ENCODE assay signal across 24 cellular contexts in genomic region chr1:94656982-94657381, GRCh38.
"Had no signal": no experiment of that assay in that cellular context is flagged by ENCODE, and none has a peak within 500 bp of the region (broad histone marks: within the 10 kb centered on the region; RNA-seq: fewer than 3 reads in every experiment).

No MANE protein-coding gene starts in this region.

- H3K27ac ChIP-seq: lower lobe of right lung, suprapubic skin, transverse colon had no signal

- DNase-seq: activated CD4-positive, CD25-positive, alpha-beta regulatory T cell treated with anti-CD3 and anti-CD28 coated beads, Interleukin-2, amount 50 U/mL, for 72 hours; activated CD8-positive, alpha-beta memory T cell treated with anti-CD3 and anti-CD28 coated beads for 24 hours; activated CD8-positive, alpha-beta memory T cell treated with anti-CD3 and anti-CD28 coated beads, Interleukin-2, amount 50 U/mL, for 48 hours; activated effector memory CD4-positive, alpha-beta T cell treated with Interleukin-2 at 50 U/mL for 16 hours; activated naive CD4-positive, alpha-beta T cell treated with anti-CD3 and anti-CD28 coated beads, Interleukin-2, amount 10 ng/mL, durations not matched to agents 7 days and 5 days; activated naive CD8-positive, alpha-beta T cell treated with anti-CD3 and anti-CD28 coated beads, Interleukin-2, amount 50 U/mL, for 24 hours; activated T-cell treated with anti-CD3 and anti-CD28 coated beads, Interleukin-2, amount 50 U/mL, for 48 hours; anterior cingulate cortex; central memory CD4-positive, alpha-beta T cell; cortex of kidney; effector CD4-positive, alpha-beta T cell; left colon; lower lobe of right lung; nephron progenitor cell; occipital lobe; posterior cingulate gyrus; retina; stimulated activated naive CD8-positive, alpha-beta T cell treated with anti-CD3 and anti-CD28 coated beads, Interleukin-15, amount 100 ng/mL, for 72 hours; T1000; transverse colon had no signal

- H3K4me1 ChIP-seq: suprapubic skin had no signal

- H3K27me3 Mint-ChIP-seq: brain; stimulated activated naive CD8-positive, alpha-beta T cell treated with anti-CD3 and anti-CD28 coated beads, Interleukin-15, amount 100 ng/mL, for 72 hours had no signal

- H3K4me1 Mint-ChIP-seq: activated naive CD4-positive, alpha-beta T cell treated with anti-CD3 and anti-CD28 coated beads, Interleukin-2, amount 10 ng/mL, durations not matched to agents 7 days and 5 days; activated naive CD8-positive, alpha-beta T cell treated with anti-CD3 and anti-CD28 coated beads, Interleukin-2, amount 50 U/mL, for 24 hours; stimulated activated naive CD8-positive, alpha-beta T cell treated with anti-CD3 and anti-CD28 coated beads, Interleukin-15, amount 100 ng/mL, for 72 hours had no signal

- ATAC-seq: activated naive CD8-positive, alpha-beta T cell treated with anti-CD3 and anti-CD28 coated beads, Interleukin-2, amount 50 U/mL, for 24 hours; left colon; lower lobe of right lung; stimulated activated naive CD8-positive, alpha-beta T cell treated with anti-CD3 and anti-CD28 coated beads, Interleukin-15, amount 100 ng/mL, for 72 hours had no signal

- H3K27me3 ChIP-seq: esophagus muscularis mucosa, suprapubic skin, transverse colon had no signal

- H3K36me3 Mint-ChIP-seq: activated naive CD4-positive, alpha-beta T cell treated with anti-CD3 and anti-CD28 coated beads, Interleukin-2, amount 10 ng/mL, durations not matched to agents 7 days and 5 days; brain; mesothelial cell of epicardium had no signal

- H3K9me3 ChIP-seq: esophagus muscularis mucosa, lower lobe of right lung, suprapubic skin, transverse colon had no signal

- H3K36me3 ChIP-seq: esophagus muscularis mucosa, lower lobe of right lung, suprapubic skin, transverse colon had no signal

- H3K9me3 Mint-ChIP-seq: activated naive CD4-positive, alpha-beta T cell treated with anti-CD3 and anti-CD28 coated beads, Interleukin-2, amount 10 ng/mL, durations not matched to agents 7 days and 5 days; activated naive CD8-positive, alpha-beta T cell treated with anti-CD3 and anti-CD28 coated beads, Interleukin-2, amount 50 U/mL, for 24 hours; brain; mesothelial cell of epicardium; nephron progenitor cell; stimulated activated naive CD8-positive, alpha-beta T cell treated with anti-CD3 and anti-CD28 coated beads, Interleukin-15, amount 100 ng/mL, for 72 hours had no signal

- H3K4me3 Mint-ChIP-seq: activated naive CD4-positive, alpha-beta T cell treated with anti-CD3 and anti-CD28 coated beads, Interleukin-2, amount 10 ng/mL, durations not matched to agents 7 days and 5 days; activated naive CD8-positive, alpha-beta T cell treated with anti-CD3 and anti-CD28 coated beads, Interleukin-2, amount 50 U/mL, for 24 hours; brain; mesothelial cell of epicardium; nephron progenitor cell; stimulated activated naive CD8-positive, alpha-beta T cell treated with anti-CD3 and anti-CD28 coated beads, Interleukin-15, amount 100 ng/mL, for 72 hours had no signal

- H3K27ac Mint-ChIP-seq: activated naive CD4-positive, alpha-beta T cell treated with anti-CD3 and anti-CD28 coated beads, Interleukin-2, amount 10 ng/mL, durations not matched to agents 7 days and 5 days; activated naive CD8-positive, alpha-beta T cell treated with anti-CD3 and anti-CD28 coated beads, Interleukin-2, amount 50 U/mL, for 24 hours; brain; mesothelial cell of epicardium; nephron progenitor cell; stimulated activated naive CD8-positive, alpha-beta T cell treated with anti-CD3 and anti-CD28 coated beads, Interleukin-15, amount 100 ng/mL, for 72 hours had no signal

- H3K4me3 ChIP-seq: esophagus muscularis mucosa, lower lobe of right lung, suprapubic skin, transverse colon had no signal
